1 cellular context compared by ENCODE assay signal in the genomic region with DNA sequence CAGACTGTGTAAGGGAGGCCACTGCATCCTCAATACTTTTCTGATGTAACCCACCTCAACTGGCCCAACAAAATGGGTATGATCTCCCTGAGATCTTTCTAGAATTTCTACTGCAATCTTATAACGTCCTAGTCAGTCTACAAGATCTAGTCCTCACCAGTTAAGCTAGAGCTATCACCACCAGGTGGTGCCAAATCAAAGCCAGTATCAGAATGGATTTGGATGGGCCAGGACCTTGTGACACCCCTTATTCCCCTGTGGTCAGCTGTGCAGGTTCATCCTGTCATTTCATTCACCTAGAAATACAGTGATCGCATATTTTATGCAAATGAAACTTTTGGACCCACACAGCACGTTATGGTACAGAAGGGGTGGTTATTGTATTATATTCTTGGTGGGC.
A peak's percentile ranks its signal among the peaks of the same experiment; 100 is the strongest.
TF ChIP-seq lines count a peak whose summit lies in the region.

No MANE protein-coding gene starts in this region.

TF ChIP-seq in GM23338, 12 proteins besides CTCF, POLR2A, EP300 and RAD21:
- TF ChIP-seq, protein P1, sequence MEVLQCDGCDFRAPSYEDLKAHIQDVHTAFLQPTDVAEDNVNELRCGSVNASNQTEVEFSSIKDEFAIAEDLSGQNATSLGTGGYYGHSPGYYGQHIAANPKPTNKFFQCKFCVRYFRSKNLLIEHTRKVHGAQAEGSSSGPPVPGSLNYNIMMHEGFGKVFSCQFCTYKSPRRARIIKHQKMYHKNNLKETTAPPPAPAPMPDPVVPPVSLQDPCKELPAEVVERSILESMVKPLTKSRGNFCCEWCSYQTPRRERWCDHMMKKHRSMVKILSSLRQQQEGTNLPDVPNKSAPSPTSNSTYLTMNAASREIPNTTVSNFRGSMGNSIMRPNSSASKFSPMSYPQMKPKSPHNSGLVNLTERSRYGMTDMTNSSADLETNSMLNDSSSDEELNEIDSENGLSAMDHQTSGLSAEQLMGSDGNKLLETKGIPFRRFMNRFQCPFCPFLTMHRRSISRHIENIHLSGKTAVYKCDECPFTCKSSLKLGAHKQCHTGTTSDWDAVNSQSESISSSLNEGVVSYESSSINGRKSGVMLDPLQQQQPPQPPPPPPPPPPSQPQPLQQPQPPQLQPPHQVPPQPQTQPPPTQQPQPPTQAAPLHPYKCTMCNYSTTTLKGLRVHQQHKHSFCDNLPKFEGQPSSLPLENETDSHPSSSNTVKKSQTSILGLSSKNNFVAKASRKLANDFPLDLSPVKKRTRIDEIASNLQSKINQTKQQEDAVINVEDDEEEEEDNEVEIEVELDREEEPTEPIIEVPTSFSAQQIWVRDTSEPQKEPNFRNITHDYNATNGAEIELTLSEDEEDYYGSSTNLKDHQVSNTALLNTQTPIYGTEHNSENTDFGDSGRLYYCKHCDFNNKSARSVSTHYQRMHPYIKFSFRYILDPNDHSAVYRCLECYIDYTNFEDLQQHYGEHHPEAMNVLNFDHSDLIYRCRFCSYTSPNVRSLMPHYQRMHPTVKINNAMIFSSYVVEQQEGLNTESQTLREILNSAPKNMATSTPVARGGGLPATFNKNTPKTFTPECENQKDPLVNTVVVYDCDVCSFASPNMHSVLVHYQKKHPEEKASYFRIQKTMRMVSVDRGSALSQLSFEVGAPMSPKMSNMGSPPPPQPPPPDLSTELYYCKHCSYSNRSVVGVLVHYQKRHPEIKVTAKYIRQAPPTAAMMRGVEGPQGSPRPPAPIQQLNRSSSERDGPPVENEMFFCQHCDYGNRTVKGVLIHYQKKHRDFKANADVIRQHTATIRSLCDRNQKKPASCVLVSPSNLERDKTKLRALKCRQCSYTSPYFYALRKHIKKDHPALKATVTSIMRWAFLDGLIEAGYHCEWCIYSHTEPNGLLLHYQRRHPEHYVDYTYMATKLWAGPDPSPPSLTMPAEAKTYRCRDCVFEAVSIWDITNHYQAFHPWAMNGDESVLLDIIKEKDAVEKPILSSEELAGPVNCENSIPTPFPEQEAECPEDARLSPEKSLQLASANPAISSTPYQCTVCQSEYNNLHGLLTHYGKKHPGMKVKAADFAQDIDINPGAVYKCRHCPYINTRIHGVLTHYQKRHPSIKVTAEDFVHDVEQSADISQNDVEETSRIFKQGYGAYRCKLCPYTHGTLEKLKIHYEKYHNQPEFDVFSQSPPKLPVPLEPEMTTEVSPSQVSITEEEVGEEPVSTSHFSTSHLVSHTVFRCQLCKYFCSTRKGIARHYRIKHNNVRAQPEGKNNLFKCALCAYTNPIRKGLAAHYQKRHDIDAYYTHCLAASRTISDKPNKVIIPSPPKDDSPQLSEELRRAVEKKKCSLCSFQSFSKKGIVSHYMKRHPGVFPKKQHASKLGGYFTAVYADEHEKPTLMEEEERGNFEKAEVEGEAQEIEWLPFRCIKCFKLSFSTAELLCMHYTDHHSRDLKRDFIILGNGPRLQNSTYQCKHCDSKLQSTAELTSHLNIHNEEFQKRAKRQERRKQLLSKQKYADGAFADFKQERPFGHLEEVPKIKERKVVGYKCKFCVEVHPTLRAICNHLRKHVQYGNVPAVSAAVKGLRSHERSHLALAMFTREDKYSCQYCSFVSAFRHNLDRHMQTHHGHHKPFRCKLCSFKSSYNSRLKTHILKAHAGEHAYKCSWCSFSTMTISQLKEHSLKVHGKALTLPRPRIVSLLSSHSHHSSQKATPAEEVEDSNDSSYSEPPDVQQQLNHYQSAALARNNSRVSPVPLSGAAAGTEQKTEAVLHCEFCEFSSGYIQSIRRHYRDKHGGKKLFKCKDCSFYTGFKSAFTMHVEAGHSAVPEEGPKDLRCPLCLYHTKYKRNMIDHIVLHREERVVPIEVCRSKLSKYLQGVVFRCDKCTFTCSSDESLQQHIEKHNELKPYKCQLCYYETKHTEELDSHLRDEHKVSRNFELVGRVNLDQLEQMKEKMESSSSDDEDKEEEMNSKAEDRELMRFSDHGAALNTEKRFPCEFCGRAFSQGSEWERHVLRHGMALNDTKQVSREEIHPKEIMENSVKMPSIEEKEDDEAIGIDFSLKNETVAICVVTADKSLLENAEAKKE (CRISPR knock-in tag; IDR thresholded peaks at IDR 0.05): peak; percentile 15; the same call in 1 of the 2 replicates
- no peak for TF ChIP-seq ZNF331 (CRISPR knock-in tag; IDR thresholded peaks at IDR 0.05; ENCODE audit: low read depth)
